ENCODE assay signal across 25 cellular contexts in genomic region chr5:60810036-60810435, GRCh38. TPM values are rescaled to one million over a fixed set of nuclear protein-coding genes. Genes with fewer than 3 reads are reported as not detected.
"Had no signal": no experiment of that assay in that cellular context is flagged by ENCODE, and none has a peak within 500 bp of the region (broad histone marks: within the 10 kb centered on the region; RNA-seq: fewer than 3 reads in every experiment).

No MANE protein-coding gene starts in this region.

- H3K27me3 ChIP-seq: brain microvascular endothelial cell, hepatocyte, neural progenitor cell, transverse colon, vagina had no signal

- FAIRE-seq: colon, frontal cortex, small intestine had no signal

- H3K4me3 ChIP-seq: hepatocyte, lung, neural progenitor cell, transverse colon, vagina had no signal

- H3K36me3 ChIP-seq: brain microvascular endothelial cell, neural progenitor cell, transverse colon, vagina had no signal

- DNase-seq: activated CD4-positive, alpha-beta T cell treated with anti-CD3 and anti-CD28 coated beads for 1 hour; activated CD4-positive, alpha-beta T cell treated with anti-CD3 and anti-CD28 coated beads, Interleukin-2, amount 50 U/mL, for 1 hour; activated CD8-positive, alpha-beta T cell treated with anti-CD3 and anti-CD28 coated beads, Interleukin-2, amount 10 ng/mL, durations not matched to agents 7 days and 5 days; activated gamma-delta T cell treated with Interleukin-2 at 50 U/mL for 16 hours; aorta; central memory CD4-positive, alpha-beta T cell; effector memory CD4-positive, alpha-beta T cell; glutamatergic neuron; immature natural killer cell; naive thymus-derived CD8-positive, alpha-beta T cell; posterior cingulate gyrus; small intestine; stimulated activated CD4-positive, alpha-beta T cell treated with anti-CD3 and anti-CD28 coated beads, Interleukin-15, amount 100 ng/mL, for 24 hours; stimulated activated naive B cell treated with anti-CD40 and anti-IgM and Interleukin-4, amounts not matched to agents 10 μg/mL and 1 μg/mL and 100 μg/mL, for 72 hours; transverse colon had no signal

- H3K4me1 ChIP-seq: transverse colon, vagina had no signal

- ATAC-seq: activated CD8-positive, alpha-beta T cell treated with anti-CD3 and anti-CD28 coated beads, Interleukin-2, amount 10 ng/mL, durations not matched to agents 7 days and 5 days; esophagus mucosa; left lobe of liver; naive thymus-derived CD8-positive, alpha-beta T cell; sciatic nerve; stimulated activated naive B cell treated with anti-CD40 and anti-IgM and Interleukin-4, amounts not matched to agents 10 μg/mL and 1 μg/mL and 100 μg/mL, for 72 hours had no signal

- H3K9me3 ChIP-seq: transverse colon, vagina had no signal

- H3K27ac ChIP-seq: brain microvascular endothelial cell, hepatocyte, neural progenitor cell, transverse colon, vagina had no signal

RNA-seq across cellular contexts. Expression of gene ELOVL7, which starts 34.0 kb away (rescaled TPM):
- total RNA-seq: naive thymus-derived CD8-positive, alpha-beta T cell had no signal
